Comparison of ENCODE assay signal across 30 cellular contexts in genomic region chr7:142654398-142654797, GRCh38.
DNase-seq lines count a peak whose midpoint lies in the region; ATAC-seq and TF ChIP-seq lines count a peak whose summit lies in the region.
"Had no signal": no experiment of that assay in that cellular context is flagged by ENCODE, and none has a peak within 500 bp of the region (broad histone marks: within the 10 kb centered on the region; RNA-seq: fewer than 3 reads in every experiment).

No MANE protein-coding gene starts in this region.

- H3K27me3 ChIP-seq in cardiac muscle cell (no peaks in the 10 kb centered on the region), SU-DHL-6 (ENCODE audit: low read length) (no peaks in the 10 kb centered on the region)
- H3K27me3 ChIP-seq: gastrocnemius medialis, stomach, thyroid gland, vagina had no signal

- no peak overlapping the region for H3K4me2 ChIP-seq in SU-DHL-6 (ENCODE audit: low read depth, low read length, poor library complexity, severe bottlenecking)

- H3K27ac ChIP-seq in cardiac muscle cell: no peak overlapping the region
- H3K27ac ChIP-seq in SU-DHL-6 (ENCODE audit: low read depth, low read length): no peak overlapping the region
- H3K27ac ChIP-seq: gastrocnemius medialis, skin epidermis, stomach, thyroid gland, vagina had no signal

- no peaks in the 10 kb centered on the region for H3K79me2 ChIP-seq in SU-DHL-6 (ENCODE audit: insufficient read depth, low read length)

- H3K36me3 ChIP-seq in cardiac muscle cell (no peaks in the 10 kb centered on the region), SU-DHL-6 (ENCODE audit: low read length) (no peaks in the 10 kb centered on the region)
- H3K36me3 ChIP-seq: gastrocnemius medialis, stomach, thyroid gland, vagina had no signal

- H3K9ac ChIP-seq in SU-DHL-6 (ENCODE audit: low read length): no peak overlapping the region

- no peaks in the 10 kb centered on the region for H3F3A ChIP-seq in SU-DHL-6 (ENCODE audit: insufficient read depth)

- no peaks in the 10 kb centered on the region for H3K4me1 ChIP-seq in cardiac muscle cell (ENCODE audit: low read depth)
- H3K4me1 ChIP-seq: stomach, thyroid gland, vagina had no signal

- DNase-seq in cardiac muscle cell (ENCODE audit: low read depth in 1 of 2, low spot score in 1 of 2): no peak
- DNase-seq in left cardiac atrium: no peak
- DNase-seq in LHCN-M2 (ENCODE audit: low read depth): peak; percentile 23
- DNase-seq in retinal pigment epithelial cell (ENCODE audit: low read depth): no peak
- no peak for DNase-seq in putamen (ENCODE audit: low spot score)
- DNase-seq in A172 (ENCODE audit: low spot score): no peak
- DNase-seq in pons (ENCODE audit: low spot score): no peak
- DNase-seq: activated CD4-positive, alpha-beta memory T cell treated with anti-CD3 and anti-CD28 coated beads, Interleukin-2, amount 10 ng/mL, durations not matched to agents 7 days and 5 days; activated CD4-positive, CD25-positive, alpha-beta regulatory T cell; activated gamma-delta T cell treated with Interleukin-2 at 50 U/mL for 16 hours; activated T-cell treated with anti-CD3 and anti-CD28 coated beads for 4 hours; anterior cingulate cortex; CD4-positive, CD25-positive, alpha-beta regulatory T cell; DMS 273 treated with DMSO at 0.1 percent for 48 hours; endodermal cell; gastrocnemius medialis; NCI-H1417; NCI-H2029 treated with DMSO at 0.1 percent for 48 hours; NCI-H345; NCI-H774; stimulated activated CD8-positive, alpha-beta memory T cell treated with anti-CD3 and anti-CD28 coated beads, Interleukin-4, amount 100 ng/mL, for 48 hours; stomach; thyroid gland had no signal

- H3K9me2 ChIP-seq in SU-DHL-6 (replicated peaks; ENCODE audit: insufficient read depth, low read length): no peaks in the 10 kb centered on the region

- TF ChIP-seq CTCF in cardiac muscle cell (IDR thresholded peaks at IDR 0.05; ENCODE audit: low read depth, low read length) (peak; percentile 12), SU-DHL-6 (IDR thresholded peaks at IDR 0.05; ENCODE audit: insufficient read depth, low read length, poor library complexity, severe bottlenecking) (peak; percentile 14), retinal pigment epithelial cell (conservative IDR thresholded peaks at IDR 0.05; ENCODE audit: low read depth, low read length) (peak; percentile 32)

- ATAC-seq in left cardiac atrium: no peak
- ATAC-seq: esophagus mucosa; gastrocnemius medialis; mucosa of descending colon; natural killer cell treated with Interleukin-12 subunit alpha and Interleukin-12 subunit beta and Interleukin-15 and Interleukin-18, amount 100 ng/mL, for 72 hours; Right ventricle myocardium inferior had no signal

- H2AFZ ChIP-seq in SU-DHL-6 (ENCODE audit: low read depth, low read length, severe bottlenecking): no peak overlapping the region

- intact Hi-C loops in left cardiac atrium (cut with DNase I): no loop called here

- H3K4me3 ChIP-seq in cardiac muscle cell: no peak overlapping the region
- H3K4me3 ChIP-seq in SU-DHL-6 (ENCODE audit: insufficient read depth, low read length, poor library complexity, severe bottlenecking): no peak overlapping the region
- H3K4me3 ChIP-seq in retinal pigment epithelial cell (ENCODE audit: low read length): no peak overlapping the region
- H3K4me3 ChIP-seq: gastrocnemius medialis, mucosa of descending colon, skin epidermis, stomach, thyroid gland, vagina had no signal

- no peaks in the 10 kb centered on the region for H4K20me1 ChIP-seq in SU-DHL-6 (ENCODE audit: low read depth, low read length)

- no peaks in the 10 kb centered on the region for H3K9me3 ChIP-seq in cardiac muscle cell (ENCODE audit: low read depth)
- H3K9me3 ChIP-seq in SU-DHL-6 (ENCODE audit: insufficient read depth, low read length): no peaks in the 10 kb centered on the region
- H3K9me3 ChIP-seq: gastrocnemius medialis, mucosa of descending colon, stomach, thyroid gland, vagina had no signal
